ENCODE assay signal across 17 cellular contexts in the genomic region with DNA sequence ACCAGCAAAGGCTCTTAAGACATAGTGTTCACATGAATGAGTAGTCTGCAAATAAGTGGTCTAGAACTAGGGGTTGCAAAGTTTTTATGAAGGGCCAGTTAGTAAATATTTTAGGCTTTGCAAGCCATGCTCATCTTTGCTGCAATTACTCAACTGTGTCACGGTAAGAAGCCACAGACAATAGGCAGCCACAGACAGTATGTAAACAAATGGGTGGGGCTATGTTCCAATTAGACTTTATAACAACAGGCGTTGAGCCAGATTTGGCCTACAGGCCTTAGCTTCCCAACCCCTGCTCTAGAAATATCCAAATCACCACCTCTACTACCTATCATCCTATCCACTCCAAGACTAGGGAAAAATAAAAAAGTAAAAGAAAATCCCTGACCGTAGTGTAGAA. TPM values are rescaled to one million over a fixed set of nuclear protein-coding genes. Genes with fewer than 3 reads are reported as not detected.
DNase-seq lines count a peak whose midpoint lies in the region; ATAC-seq and TF ChIP-seq lines count a peak whose summit lies in the region.
"Had no signal": no experiment of that assay in that cellular context is flagged by ENCODE, and none has a peak within 500 bp of the region (broad histone marks: within the 10 kb centered on the region; RNA-seq: fewer than 3 reads in every experiment).

No MANE protein-coding gene starts in this region.

- no peaks in the 10 kb centered on the region for H3K36me3 ChIP-seq in mucosa of descending colon (ENCODE audit: low read depth)

- H3K9me3 ChIP-seq in mucosa of descending colon = no peaks in the 10 kb centered on the region
- H3K9me3 ChIP-seq: pancreas, suprapubic skin had no signal

- no peak overlapping the region for H3K4me3 Mint-ChIP-seq in WTC11
- H3K4me3 Mint-ChIP-seq: activated CD4-positive, alpha-beta T cell treated with anti-CD3 and anti-CD28 coated beads, Interleukin-2, amount 10 ng/mL, durations not matched to agents 7 days and 5 days; HFFc6; mesothelial cell of epicardium had no signal

- peaks cover 11% of the 10 kb centered on the region for H3K4me1 Mint-ChIP-seq in WTC11
- H3K4me1 Mint-ChIP-seq: mesothelial cell of epicardium had no signal

- H3K36me3 Mint-ChIP-seq in WTC11 = peaks cover 25% of the 10 kb centered on the region

- ATAC-seq in WTC11 (no peak), mucosa of descending colon (peak; percentile 71), HG02840 (IDR thresholded peaks at IDR 0.05; ENCODE audit: low FRiP score, unreplicated experiment) (no peak), GM18502 (IDR thresholded peaks at IDR 0.05; ENCODE audit: poor library complexity, unreplicated experiment) (no peak)
- ATAC-seq: foreskin keratinocyte had no signal

- POLR2A ChIA-PET in WTC11 (lab: Charles Lee) = no interaction called here

- peak overlapping the region; percentile 39; the same call in 1 of the 2 replicates for H3K27ac Mint-ChIP-seq in WTC11
- H3K27ac Mint-ChIP-seq: activated CD4-positive, alpha-beta T cell treated with anti-CD3 and anti-CD28 coated beads, Interleukin-2, amount 10 ng/mL, durations not matched to agents 7 days and 5 days; activated T-helper 2 cell treated with anti-CD3 and anti-CD28 coated beads, Interferon-gamma antibody, Interleukin-2, Interleukin-4, amounts not matched to agents 10 μg/mL and 5 μg/mL and 100 μg/mL, durations not matched to agents 14 hours and 24 hours and 36 hours; HFFc6; mesothelial cell of epicardium had no signal

- peak; percentile 56 for DNase-seq in NCI-H748 (lab: John Stamatoyannopoulos, UW; ENCODE audit: unreplicated experiment)
- DNase-seq in NCI-H748 treated with DMSO at 0.1 percent for 48 hours (lab: John Stamatoyannopoulos, UW) = no peak
- DNase-seq in WTC11 (ENCODE audit: low spot score) = no peak
- DNase-seq in mucosa of descending colon = peak in 1 of 3 donors; percentile 31
- DNase-seq in hypothalamus (lab: John Stamatoyannopoulos, UW) = no peak
- DNase-seq: activated CD4-positive, alpha-beta T cell treated with anti-CD3 and anti-CD28 coated beads, Interleukin-2, amount 10 ng/mL, durations not matched to agents 7 days and 5 days; foreskin keratinocyte; HFFc6; NCI-H226; pancreas; stimulated activated CD4-positive, alpha-beta T cell treated with anti-CD3 and anti-CD28 coated beads, Interleukin-12 subunit alpha, Interleukin-12 subunit beta, amount 100 ng/mL, for 4 hours had no signal

- no peaks in the 10 kb centered on the region for H3K27me3 Mint-ChIP-seq in WTC11 (ENCODE audit: low read depth)
- H3K27me3 Mint-ChIP-seq: activated CD4-positive, alpha-beta T cell treated with anti-CD3 and anti-CD28 coated beads, Interleukin-2, amount 10 ng/mL, durations not matched to agents 7 days and 5 days had no signal

- H3K4me3 ChIP-seq in mucosa of descending colon = no peak overlapping the region
- H3K4me3 ChIP-seq: pancreas, suprapubic skin had no signal

- no peak for TF ChIP-seq EP300 in Ishikawa (IDR thresholded peaks at IDR 0.05; ENCODE audit: borderline replicate concordance)

- intact Hi-C loops in mucosa of descending colon (cut with DNase I, micrococcal nuclease) = no loop called here

- CTCF ChIA-PET in WTC11 (lab: Charles Lee) = interaction anchor here (1.4 kb wide), 1 partner anchor 9 kb away, joined by 4 read pairs; a partner anchor contains a TSS

- H3K9me3 Mint-ChIP-seq in WTC11 = peaks cover 6% of the 10 kb centered on the region
- H3K9me3 Mint-ChIP-seq: activated CD4-positive, alpha-beta T cell treated with anti-CD3 and anti-CD28 coated beads, Interleukin-2, amount 10 ng/mL, durations not matched to agents 7 days and 5 days; activated T-helper 2 cell treated with anti-CD3 and anti-CD28 coated beads, Interferon-gamma antibody, Interleukin-2, Interleukin-4, amounts not matched to agents 10 μg/mL and 5 μg/mL and 100 μg/mL, durations not matched to agents 14 hours and 24 hours and 36 hours; HFFc6; mesothelial cell of epicardium had no signal

- TF ChIP-seq CTCF in WTC11 (IDR thresholded peaks at IDR 0.05) = no peak
- no peak for TF ChIP-seq CTCF in mucosa of descending colon (IDR thresholded peaks at IDR 0.05)

- H3K4me1 ChIP-seq in mucosa of descending colon (ENCODE audit: low read depth) = peaks cover 9% of the 10 kb centered on the region
- H3K4me1 ChIP-seq: foreskin keratinocyte had no signal

- no peak for TF ChIP-seq RAD21 in Ishikawa (IDR thresholded peaks at IDR 0.05; ENCODE audit: low read depth)

TF ChIP-seq in Ishikawa, 13 proteins besides CTCF, POLR2A, EP300 and RAD21 (continues in another document):
- no peak for TF ChIP-seq TAF1 (IDR thresholded peaks at IDR 0.05; ENCODE audit: low read depth)
- TF ChIP-seq TEAD4 (IDR thresholded peaks at IDR 0.05) = no peak
- TF ChIP-seq EGR1 (IDR thresholded peaks at IDR 0.05) = no peak
- TF ChIP-seq NFIC (IDR thresholded peaks at IDR 0.05) = peak; percentile 26; the same call in 1 of the 2 replicates
- no peak for TF ChIP-seq ZBTB7A (IDR thresholded peaks at IDR 0.05; ENCODE audit: low read depth)
- TF ChIP-seq, protein P1, sequence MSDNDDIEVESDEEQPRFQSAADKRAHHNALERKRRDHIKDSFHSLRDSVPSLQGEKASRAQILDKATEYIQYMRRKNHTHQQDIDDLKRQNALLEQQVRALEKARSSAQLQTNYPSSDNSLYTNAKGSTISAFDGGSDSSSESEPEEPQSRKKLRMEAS (IDR thresholded peaks at IDR 0.05) = 0 out of 2 replicates have a peak, but pooled peaks have one; percentile 17
- TF ChIP-seq CREB1 (IDR thresholded peaks at IDR 0.05; ENCODE audit: low read depth) = no peak

TF ChIP-seq in WTC11, 78 proteins besides CTCF, POLR2A, EP300 and RAD21:
- TF ChIP-seq SP1 (CRISPR knock-in tag; conservative IDR thresholded peaks at IDR 0.05) (no peak), TEAD4 (CRISPR knock-in tag; IDR thresholded peaks at IDR 0.05) (no peak), FOXP1 (CRISPR knock-in tag; IDR thresholded peaks at IDR 0.05; ENCODE audit: borderline replicate concordance) (no peak), GRHL2 (CRISPR knock-in tag; IDR thresholded peaks at IDR 0.05; ENCODE audit: insufficient replicate concordance, severe bottlenecking) (no peak), ZNF219 (CRISPR knock-in tag; IDR thresholded peaks at IDR 0.05; ENCODE audit: borderline replicate concordance) (no peak)
- TF ChIP-seq, protein P2, sequence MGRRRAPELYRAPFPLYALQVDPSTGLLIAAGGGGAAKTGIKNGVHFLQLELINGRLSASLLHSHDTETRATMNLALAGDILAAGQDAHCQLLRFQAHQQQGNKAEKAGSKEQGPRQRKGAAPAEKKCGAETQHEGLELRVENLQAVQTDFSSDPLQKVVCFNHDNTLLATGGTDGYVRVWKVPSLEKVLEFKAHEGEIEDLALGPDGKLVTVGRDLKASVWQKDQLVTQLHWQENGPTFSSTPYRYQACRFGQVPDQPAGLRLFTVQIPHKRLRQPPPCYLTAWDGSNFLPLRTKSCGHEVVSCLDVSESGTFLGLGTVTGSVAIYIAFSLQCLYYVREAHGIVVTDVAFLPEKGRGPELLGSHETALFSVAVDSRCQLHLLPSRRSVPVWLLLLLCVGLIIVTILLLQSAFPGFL (CRISPR knock-in tag; IDR thresholded peaks at IDR 0.05; ENCODE audit: borderline replicate concordance) = no peak
- TF ChIP-seq, protein P3, sequence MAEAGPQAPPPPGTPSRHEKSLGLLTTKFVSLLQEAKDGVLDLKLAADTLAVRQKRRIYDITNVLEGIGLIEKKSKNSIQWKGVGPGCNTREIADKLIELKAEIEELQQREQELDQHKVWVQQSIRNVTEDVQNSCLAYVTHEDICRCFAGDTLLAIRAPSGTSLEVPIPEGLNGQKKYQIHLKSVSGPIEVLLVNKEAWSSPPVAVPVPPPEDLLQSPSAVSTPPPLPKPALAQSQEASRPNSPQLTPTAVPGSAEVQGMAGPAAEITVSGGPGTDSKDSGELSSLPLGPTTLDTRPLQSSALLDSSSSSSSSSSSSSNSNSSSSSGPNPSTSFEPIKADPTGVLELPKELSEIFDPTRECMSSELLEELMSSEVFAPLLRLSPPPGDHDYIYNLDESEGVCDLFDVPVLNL (CRISPR knock-in tag; IDR thresholded peaks at IDR 0.05; ENCODE audit: borderline replicate concordance, low read depth) = no peak

RNA-seq across cellular contexts. Expression of a gene that starts 9.2 kb away (rescaled TPM):
- 6.9 to 13.2 TPM (median 7.9 TPM) in 3 replicates for total RNA-seq in WTC11 (2021)
- total RNA-seq in mucosa of descending colon = 10 to 100 TPM; 10.8 to 15.3 (median 13.4) TPM

RNA-seq across cellular contexts. Expression of a gene that starts 9.5 kb away (rescaled TPM):
- 14.5 to 18.4 TPM (median 17.4 TPM) in 3 replicates for total RNA-seq in WTC11 (2021)
- total RNA-seq in mucosa of descending colon = 10 to 100 TPM; 34.8 to 48.9 (median 38.2) TPM

RNA-seq across cellular contexts. Expression of a gene that starts 19.1 kb away (rescaled TPM):
- 4.0 to 6.2 TPM (median 5.6 TPM) in 3 replicates for total RNA-seq in WTC11 (2021)
- 1 to 10 TPM; 2.0 to 4.2 (median 3.1) TPM for total RNA-seq in mucosa of descending colon

RNA-seq across cellular contexts. Expression of a gene that starts 45.3 kb away (rescaled TPM):
- 6.4 to 7.7 TPM (median 6.5 TPM) in 3 replicates for total RNA-seq in WTC11 (2021)
- total RNA-seq in mucosa of descending colon = 1 to 10 TPM; 5.0 to 7.4 (median 6.4) TPM
